21 cellular contexts compared by ENCODE assay signal in genomic region chr10:4046722-4047354, GRCh38.
"Had no signal": no experiment of that assay in that cellular context is flagged by ENCODE, and none has a peak within 500 bp of the region (broad histone marks: within the 10 kb centered on the region; RNA-seq: fewer than 3 reads in every experiment).

No MANE protein-coding gene starts in this region.

- H3K27ac ChIP-seq: epithelial cell of prostate, foreskin keratinocyte, left lung, pancreas, psoas muscle, right atrium auricular region had no signal

- H3K4me3 Mint-ChIP-seq: activated CD4-positive, alpha-beta memory T cell treated with anti-CD3 and anti-CD28 coated beads for 36 hours; activated CD4-positive, alpha-beta T cell treated with anti-CD3 and anti-CD28 coated beads for 36 hours; activated naive CD4-positive, alpha-beta T cell treated with anti-CD3 and anti-CD28 coated beads for 36 hours; activated naive CD8-positive, alpha-beta T cell treated with anti-CD3 and anti-CD28 coated beads, Interleukin-2, amount 10 ng/mL, durations not matched to agents 7 days and 5 days; activated T-cell treated with anti-CD3 and anti-CD28 coated beads, Interleukin-2, amount 50 U/mL, for 72 hours; mesothelial cell of epicardium; natural killer cell; T-helper 1 cell treated with Interleukin-12 subunit alpha and Interleukin-12 subunit beta and Interleukin-4 antibody, amounts not matched to agents 30 μg/mL and 1 μg/mL, for 36 hours had no signal

- H3K9me3 ChIP-seq: pancreas had no signal

- H3K36me3 ChIP-seq: left lung, pancreas, right atrium auricular region had no signal

- ATAC-seq: activated CD4-positive, alpha-beta T cell treated with anti-CD3 and anti-CD28 coated beads for 36 hours; activated T-cell treated with anti-CD3 and anti-CD28 coated beads, Interleukin-2, amount 50 U/mL, for 72 hours; foreskin keratinocyte; left lung; natural killer cell; pancreas; psoas muscle; stimulated activated naive CD8-positive, alpha-beta T cell treated with anti-CD3 and anti-CD28 coated beads, Interleukin-15, Interleukin-2, amounts not matched to agents 100 U/mL and 50 U/mL, for 24 hours had no signal

- H3K27me3 Mint-ChIP-seq: activated B cell treated with CpG ODN at 0.5 μM for 24 hours; activated CD4-positive, alpha-beta memory T cell treated with anti-CD3 and anti-CD28 coated beads for 36 hours; activated CD4-positive, alpha-beta T cell treated with anti-CD3 and anti-CD28 coated beads for 36 hours; activated naive CD8-positive, alpha-beta T cell treated with anti-CD3 and anti-CD28 coated beads, Interleukin-2, amount 10 ng/mL, durations not matched to agents 7 days and 5 days had no signal

- H3K4me1 Mint-ChIP-seq: mesothelial cell of epicardium had no signal

- H3K27ac Mint-ChIP-seq: activated CD4-positive, alpha-beta memory T cell treated with anti-CD3 and anti-CD28 coated beads for 36 hours; activated CD4-positive, alpha-beta T cell treated with anti-CD3 and anti-CD28 coated beads for 36 hours; activated naive CD4-positive, alpha-beta T cell treated with anti-CD3 and anti-CD28 coated beads for 36 hours; activated T-cell treated with anti-CD3 and anti-CD28 coated beads, Interleukin-2, amount 50 U/mL, for 72 hours; mesothelial cell of epicardium; natural killer cell; T-helper 1 cell treated with Interleukin-12 subunit alpha and Interleukin-12 subunit beta and Interleukin-4 antibody, amounts not matched to agents 30 μg/mL and 1 μg/mL, for 36 hours had no signal

- H3K4me1 ChIP-seq: foreskin keratinocyte, pancreas had no signal

- DNase-seq: activated B cell treated with CpG ODN at 0.5 μM for 24 hours; activated CD4-positive, alpha-beta memory T cell treated with anti-CD3 and anti-CD28 coated beads for 36 hours; activated CD4-positive, alpha-beta T cell treated with anti-CD3 and anti-CD28 coated beads for 36 hours; activated effector memory CD4-positive, alpha-beta T cell treated with Interleukin-2 at 50 U/mL for 16 hours; activated naive CD4-positive, alpha-beta T cell treated with anti-CD3 and anti-CD28 coated beads for 36 hours; activated naive CD8-positive, alpha-beta T cell treated with anti-CD3 and anti-CD28 coated beads, Interleukin-2, amount 10 ng/mL, durations not matched to agents 7 days and 5 days; activated T-cell treated with anti-CD3 and anti-CD28 coated beads, Interleukin-2, amount 50 U/mL, for 72 hours; foreskin keratinocyte; left lung; natural killer cell; pancreas; psoas muscle; stimulated activated CD4-positive, alpha-beta T cell treated with anti-CD3 and anti-CD28 coated beads, Interleukin-4, amount 100 ng/mL, for 4 hours; stimulated activated naive CD8-positive, alpha-beta T cell treated with anti-CD3 and anti-CD28 coated beads, Interleukin-15, Interleukin-2, amounts not matched to agents 100 U/mL and 50 U/mL, for 24 hours; T1000; trophoblast cell had no signal

- H3K4me3 ChIP-seq: left lung, lung, pancreas, psoas muscle, right atrium auricular region had no signal

- H3K27me3 ChIP-seq: foreskin keratinocyte, left lung, pancreas, right atrium auricular region had no signal
